8 cellular contexts compared by ENCODE assay signal in genomic region chr14:22598099-22598895, GRCh38. TPM values are rescaled to one million over a fixed set of nuclear protein-coding genes. Genes with fewer than 3 reads are reported as not detected.
DNase-seq lines count a peak whose midpoint lies in the region; ATAC-seq and TF ChIP-seq lines count a peak whose summit lies in the region.

Gene ABHD4, plus strand, starts transcription at chr14:22598300. Its CDS starts 7 bp downstream, at chr14:22598307.

- H3K36me3 ChIP-seq in esophagus squamous epithelium (peaks cover under 1 to 22% (median 19%) of the 10 kb centered on the region in 3 donors), mucosa of stomach (ENCODE audit: control insufficient read depth, insufficient read depth, low read length) (no peaks in the 10 kb centered on the region), stomach (peaks cover 19 to 21% (median 20%) of the 10 kb centered on the region in 4 donors)

- DNase-seq in Ammon's horn (ENCODE audit: low spot score), result peak; percentile 89
- DNase-seq in NCI-H82 (lab: John Stamatoyannopoulos, UW), result peak; percentile 70
- peak; percentile 49 for DNase-seq in activated T-helper 1 cell treated with Interleukin-2 at 50 U/mL for 16 hours (ENCODE audit: low read depth)
- no peak for DNase-seq in esophagus squamous epithelium (lab: John Stamatoyannopoulos, UW)
- peak; percentile 88 for DNase-seq in stomach

- TF ChIP-seq CTCF in esophagus squamous epithelium (IDR thresholded peaks at IDR 0.05) (no peak), stomach (IDR thresholded peaks at IDR 0.05) (peak in 1 of 7 experiments; percentile 9)

- peak within 1 kb of the TSS; percentile 50 to 92 (median 87) for H3K4me3 ChIP-seq in esophagus squamous epithelium
- H3K4me3 ChIP-seq in mucosa of stomach (ENCODE audit: low read length), result peak within 1 kb of the TSS; percentile 89
- H3K4me3 ChIP-seq in stomach, result peak within 1 kb of the TSS; percentile 68 to 85 (median 71)

- H3K27me3 ChIP-seq in esophagus squamous epithelium (peaks cover 0 to 4% (median 0%) of the 10 kb centered on the region in 4 donors), mucosa of stomach (ENCODE audit: control insufficient read depth, insufficient read depth, low read length) (no peaks in the 10 kb centered on the region), stomach (no peaks in the 10 kb centered on the region)

- ATAC-seq in GM18868 (IDR thresholded peaks at IDR 0.05; ENCODE audit: unreplicated experiment) (peak; percentile 86), HG03135 (IDR thresholded peaks at IDR 0.05; ENCODE audit: unreplicated experiment) (peak; percentile 68)

- TF ChIP-seq POLR2A in esophagus squamous epithelium (IDR thresholded peaks at IDR 0.05) (peak in 3 of 4 donors; percentile 51 to 92 (median 56)), stomach (IDR thresholded peaks at IDR 0.05) (peak in 2 of 4 donors; percentile 53 to 58)

- no peak for TF ChIP-seq EP300 in stomach (IDR thresholded peaks at IDR 0.05)

- intact Hi-C loops in esophagus squamous epithelium (cut with DNase I) (loop anchor here (10.0 kb wide), 1 partner anchor 237 kb away; the partner anchor contains the start of gene MMP14), stomach (cut with DNase I; ENCODE audit: low total_unique reads) (no loop called here)

- H3K9me3 ChIP-seq in esophagus squamous epithelium (no peaks in the 10 kb centered on the region), mucosa of stomach (ENCODE audit: control insufficient read depth, low read length) (no peaks in the 10 kb centered on the region), stomach (no peaks in the 10 kb centered on the region)

- peak within 1 kb of the TSS; percentile 93 for H3K9ac ChIP-seq in mucosa of stomach (ENCODE audit: low read length)

- peaks cover 8 to 54% (median 15%) of the 10 kb centered on the region in 3 donors for H3K4me1 ChIP-seq in esophagus squamous epithelium
- H3K4me1 ChIP-seq in mucosa of stomach (ENCODE audit: control insufficient read depth, insufficient read depth, low read length), result peaks cover 28% of the 10 kb centered on the region
- peaks cover 21 to 32% (median 27%) of the 10 kb centered on the region in 4 donors for H3K4me1 ChIP-seq in stomach

- peak within 1 kb of the TSS; percentile 90 to 98 (median 94) for H3K27ac ChIP-seq in esophagus squamous epithelium
- peak within 1 kb of the TSS; percentile 83 to 95 (median 90) for H3K27ac ChIP-seq in stomach

- 0 to 1% methylated on average over 12 to 20 of the region's 49 CpGs for WGBS in esophagus squamous epithelium, 2 donors
- 0 to 1% (median 1%) methylated on average over 22 to 49 of the region's 49 CpGs for WGBS in stomach, 5 donors

RNA-seq across cellular contexts. Expression of gene ABHD4, which starts in this region (rescaled TPM):
- 10 to 100 TPM; 22.9 to 45.4 (median 30.1) TPM for total RNA-seq in esophagus squamous epithelium
- 100 to 1,000 TPM in 1 of 5 donors, 10 to 100 TPM in 4; 12.2 to 130 (median 27.7) TPM for total RNA-seq in stomach
- polyA plus RNA-seq in stomach, result 10 to 100 TPM; 14.8 to 24.3 (median 17.0) TPM
